ENCODE assay signal across 26 cellular contexts in the genomic region with DNA sequence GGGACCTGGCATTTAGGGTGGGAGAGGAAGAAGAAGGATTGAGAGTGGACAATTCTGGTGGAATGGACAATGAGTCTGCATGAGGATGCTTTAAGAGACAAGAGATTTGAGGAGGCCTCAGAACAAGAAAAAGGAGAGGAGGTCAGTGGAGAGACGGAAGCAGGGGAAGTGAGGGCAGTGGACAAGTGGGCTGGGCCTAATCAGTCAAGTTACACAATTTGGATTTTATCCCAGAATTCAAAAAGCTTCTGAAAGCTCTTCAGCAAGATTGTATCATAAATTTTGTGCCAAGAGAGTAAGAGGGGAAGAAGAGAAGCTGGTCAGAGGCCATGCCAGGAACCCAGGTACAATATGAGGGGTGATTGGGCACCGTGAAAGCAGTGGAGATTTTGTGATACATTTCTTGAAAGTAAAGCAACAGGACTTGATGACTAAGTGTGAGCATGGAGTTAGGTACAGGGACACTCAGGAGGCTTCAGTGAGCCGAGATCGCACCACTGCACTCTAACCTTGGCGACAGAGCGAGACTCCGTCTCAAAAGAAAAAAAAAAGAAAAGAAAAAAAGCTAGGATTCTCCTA. TPM values are rescaled to one million over a fixed set of nuclear protein-coding genes. Genes with fewer than 3 reads are reported as not detected.
DNase-seq lines count a peak whose midpoint lies in the region; ATAC-seq and TF ChIP-seq lines count a peak whose summit lies in the region.
"Had no signal": no experiment of that assay in that cellular context is flagged by ENCODE, and none has a peak within 500 bp of the region (broad histone marks: within the 10 kb centered on the region; RNA-seq: fewer than 3 reads in every experiment).

No MANE protein-coding gene starts in this region.

- no peaks in the 10 kb centered on the region for H3K27me3 ChIP-seq in CD4-positive, CD25-positive, alpha-beta regulatory T cell (ENCODE audit: control insufficient read depth, insufficient read depth, low read length)
- H3K27me3 ChIP-seq in neuronal stem cell (ENCODE audit: control insufficient read depth in 3 of 3, insufficient read depth in 3 of 3, low read depth in 1 of 3, low read length in 3 of 3) (no peaks in the 10 kb centered on the region), WERI-Rb-1 (ENCODE audit: insufficient read depth, low read depth, severe bottlenecking) (no peaks in the 10 kb centered on the region)
- H3K27me3 ChIP-seq: breast epithelium, gastroesophageal sphincter, tibial nerve had no signal

- intact Hi-C loops in activated naive CD4-positive, alpha-beta T cell treated with anti-CD3 and anti-CD28 coated beads for 36 hours (cut with micrococcal nuclease), result no loop called here

- peaks cover 2 to 17% (median 6%) of the 10 kb centered on the region in 4 donors for H3K4me1 Mint-ChIP-seq in CD4-positive, CD25-positive, alpha-beta regulatory T cell
- no peaks in the 10 kb centered on the region for H3K4me1 Mint-ChIP-seq in activated naive CD4-positive, alpha-beta T cell treated with anti-CD3 and anti-CD28 coated beads for 36 hours (ENCODE audit: low read depth)
- H3K4me1 Mint-ChIP-seq: activated CD4-positive, alpha-beta T cell treated with anti-CD3 and anti-CD28 coated beads for 36 hours had no signal

- H3K27ac ChIP-seq in CD4-positive, CD25-positive, alpha-beta regulatory T cell (ENCODE audit: insufficient read depth, low read length, poor library complexity, severe bottlenecking), result no peak overlapping the region
- H3K27ac ChIP-seq in neuronal stem cell (replicated peaks; ENCODE audit: low read length) (no peak overlapping the region), WERI-Rb-1 (no peak overlapping the region)
- H3K27ac ChIP-seq: breast epithelium, gastroesophageal sphincter, tibial nerve had no signal

- H3K14ac ChIP-seq in neuronal stem cell (ENCODE audit: low read length), result no peak overlapping the region

- no peak overlapping the region for H4K91ac ChIP-seq in neuronal stem cell (ENCODE audit: low read depth, low read length, poor library complexity)

- no peak overlapping the region for H2BK120ac ChIP-seq in neuronal stem cell (ENCODE audit: low read depth, low read length)

- peak overlapping the region in 1 of 3 donors; percentile 36 for H3K27ac Mint-ChIP-seq in CD4-positive, CD25-positive, alpha-beta regulatory T cell
- no peak overlapping the region for H3K27ac Mint-ChIP-seq in activated naive CD4-positive, alpha-beta T cell treated with anti-CD3 and anti-CD28 coated beads for 36 hours
- H3K27ac Mint-ChIP-seq: activated CD4-positive, alpha-beta T cell treated with anti-CD3 and anti-CD28 coated beads for 36 hours; activated CD8-positive, alpha-beta T cell treated with anti-CD3 and anti-CD28 coated beads, Interleukin-2, amount 10 ng/mL, durations not matched to agents 7 days and 5 days; CD14-positive monocyte; naive B cell had no signal

- H3K4ac ChIP-seq in neuronal stem cell (ENCODE audit: low read length), result no peak overlapping the region

- TF ChIP-seq CTCF in WERI-Rb-1 (IDR thresholded peaks at IDR 0.05; ENCODE audit: low read depth, low read length), result no peak

- H3K4me3 Mint-ChIP-seq in CD4-positive, CD25-positive, alpha-beta regulatory T cell, result peak overlapping the region in 2 of 4 donors; percentile 35 to 60
- H3K4me3 Mint-ChIP-seq in activated naive CD4-positive, alpha-beta T cell treated with anti-CD3 and anti-CD28 coated beads for 36 hours, result no peak overlapping the region
- H3K4me3 Mint-ChIP-seq: activated CD4-positive, alpha-beta T cell treated with anti-CD3 and anti-CD28 coated beads for 36 hours; activated CD8-positive, alpha-beta T cell treated with anti-CD3 and anti-CD28 coated beads, Interleukin-2, amount 10 ng/mL, durations not matched to agents 7 days and 5 days; CD14-positive monocyte; naive B cell had no signal

- no peak overlapping the region for H3K18ac ChIP-seq in neuronal stem cell (ENCODE audit: low read length)

- no peaks in the 10 kb centered on the region for H3K36me3 Mint-ChIP-seq in CD4-positive, CD25-positive, alpha-beta regulatory T cell
- no peaks in the 10 kb centered on the region for H3K36me3 Mint-ChIP-seq in activated naive CD4-positive, alpha-beta T cell treated with anti-CD3 and anti-CD28 coated beads for 36 hours (ENCODE audit: low read depth)
- H3K36me3 Mint-ChIP-seq: CD14-positive monocyte, naive B cell had no signal

- peaks cover 4% of the 10 kb centered on the region for H3K27me3 Mint-ChIP-seq in CD4-positive, CD25-positive, alpha-beta regulatory T cell
- no peaks in the 10 kb centered on the region for H3K27me3 Mint-ChIP-seq in activated naive CD4-positive, alpha-beta T cell treated with anti-CD3 and anti-CD28 coated beads for 36 hours (ENCODE audit: low read depth)

- peaks cover 0 to 2% (median 0%) of the 10 kb centered on the region in 7 donors for H3K9me3 Mint-ChIP-seq in CD4-positive, CD25-positive, alpha-beta regulatory T cell
- H3K9me3 Mint-ChIP-seq in activated naive CD4-positive, alpha-beta T cell treated with anti-CD3 and anti-CD28 coated beads for 36 hours, result no peaks in the 10 kb centered on the region
- H3K9me3 Mint-ChIP-seq: naive B cell had no signal

- H3K9ac ChIP-seq in neuronal stem cell (ENCODE audit: low read depth, low read length, poor library complexity), result no peak overlapping the region

- H2AFZ ChIP-seq in neuronal stem cell (ENCODE audit: low read length), result peak overlapping the region; percentile 6

- H3K36me3 ChIP-seq in CD4-positive, CD25-positive, alpha-beta regulatory T cell (ENCODE audit: control insufficient read depth, insufficient read depth, low read length), result no peaks in the 10 kb centered on the region
- H3K36me3 ChIP-seq in neuronal stem cell (replicated peaks in 1 of 2; ENCODE audit: control insufficient read depth in 2 of 2, insufficient read depth in 2 of 2, low read length in 2 of 2) (no peaks in the 10 kb centered on the region), WERI-Rb-1 (no peaks in the 10 kb centered on the region)
- H3K36me3 ChIP-seq: breast epithelium, gastroesophageal sphincter, tibial nerve had no signal

- DNase-seq in CD4-positive, CD25-positive, alpha-beta regulatory T cell, result no peak
- DNase-seq in NCI-H226, result peak; percentile 68
- DNase-seq in iris pigment epithelial cell (ENCODE audit: low read depth), result peak; percentile 70
- no peak for DNase-seq in neuronal stem cell (ENCODE audit: low spot score)
- DNase-seq in WERI-Rb-1, result no peak
- no peak for DNase-seq in activated naive CD4-positive, alpha-beta T cell treated with anti-CD3 and anti-CD28 coated beads for 36 hours
- DNase-seq: activated CD4-positive, alpha-beta T cell treated with anti-CD3 and anti-CD28 coated beads for 36 hours; activated CD8-positive, alpha-beta T cell treated with anti-CD3 and anti-CD28 coated beads, Interleukin-2, amount 10 ng/mL, durations not matched to agents 7 days and 5 days; activated naive CD4-positive, alpha-beta T cell treated with anti-CD3 and anti-CD28 coated beads, Interleukin-2, amount 50 U/mL, for 16 hours; Calu3; DMS79 treated with DMSO at 0.1 percent for 48 hours; GDM1; H7; midbrain; naive B cell; NCI-H1694 treated with DMSO at 0.1 percent for 48 hours; NCI-H510A treated with DMSO at 0.1 percent for 48 hours; occipital lobe; RPMI8226; stimulated activated CD4-positive, alpha-beta T cell treated with anti-CD3 and anti-CD28 coated beads, Interleukin-4, amount 100 ng/mL, for 24 hours had no signal

- peak overlapping the region; percentile 56 for H3K4me3 ChIP-seq in CD4-positive, CD25-positive, alpha-beta regulatory T cell (ENCODE audit: low read depth, low read length)
- H3K4me3 ChIP-seq in neuronal stem cell (ENCODE audit: low read length in 2 of 2) (no peak overlapping the region), WERI-Rb-1 (ENCODE audit: low read depth, low read length) (no peak overlapping the region)
- H3K4me3 ChIP-seq: breast epithelium, gastroesophageal sphincter, SK-N-MC, tibial nerve had no signal

- no peak overlapping the region for H2BK12ac ChIP-seq in neuronal stem cell (ENCODE audit: low read length)

- H3K23ac ChIP-seq in neuronal stem cell (ENCODE audit: low read depth, low read length, poor library complexity), result no peak overlapping the region

- CTCF ChIA-PET in activated naive CD4-positive, alpha-beta T cell treated with anti-CD3 and anti-CD28 coated beads for 36 hours (lab: Charles Lee), result no interaction called here

- H2BK5ac ChIP-seq in neuronal stem cell (ENCODE audit: low read length), result no peak overlapping the region

- WGBS in neuronal stem cell (ENCODE audit: extremely low coverage in 2 of 2, insufficient read length in 2 of 2, insufficient replicate concordance in 1 of 2), 2 donors, result no CpG with 5 or more reads among the region's 7 CpGs

- H2BK15ac ChIP-seq in neuronal stem cell (ENCODE audit: low read length), result no peak overlapping the region

- H3K79me1 ChIP-seq in neuronal stem cell (ENCODE audit: low read depth, low read length), result no peaks in the 10 kb centered on the region

- no peaks in the 10 kb centered on the region for H3K9me3 ChIP-seq in CD4-positive, CD25-positive, alpha-beta regulatory T cell (ENCODE audit: control insufficient read depth in 2 of 2, low read length in 2 of 2)
- H3K9me3 ChIP-seq in neuronal stem cell (replicated peaks in 1 of 2; ENCODE audit: control insufficient read depth in 2 of 2, insufficient read depth in 1 of 2, low read depth in 1 of 2, low read length in 2 of 2), result no peaks in the 10 kb centered on the region
- H3K9me3 ChIP-seq in WERI-Rb-1 (ENCODE audit: severe bottlenecking), result no peaks in the 10 kb centered on the region
- H3K9me3 ChIP-seq: breast epithelium, gastroesophageal sphincter, tibial nerve had no signal

- no peak for ATAC-seq in CD4-positive, CD25-positive, alpha-beta regulatory T cell (ENCODE audit: low read depth in 2 of 2)
- ATAC-seq in HG02840 (IDR thresholded peaks at IDR 0.05; ENCODE audit: low FRiP score, unreplicated experiment), result no peak
- ATAC-seq: activated CD4-positive, alpha-beta T cell treated with anti-CD3 and anti-CD28 coated beads for 36 hours; activated CD8-positive, alpha-beta T cell treated with anti-CD3 and anti-CD28 coated beads, Interleukin-2, amount 10 ng/mL, durations not matched to agents 7 days and 5 days; gastroesophageal sphincter had no signal

- no peak overlapping the region for H2AK5ac ChIP-seq in neuronal stem cell (ENCODE audit: low read depth, low read length)

- H4K8ac ChIP-seq in neuronal stem cell (ENCODE audit: low read depth, low read length), result no peak overlapping the region

- H3K4me2 ChIP-seq in neuronal stem cell (ENCODE audit: insufficient read depth, low read length, poor library complexity, severe bottlenecking), result no peak overlapping the region

- H3K4me1 ChIP-seq in CD4-positive, CD25-positive, alpha-beta regulatory T cell (ENCODE audit: control insufficient read depth, insufficient read depth, low read length, poor library complexity, severe bottlenecking), result no peaks in the 10 kb centered on the region
- peaks cover 0 to 3% of the 10 kb centered on the region in 2 donors for H3K4me1 ChIP-seq in neuronal stem cell (ENCODE audit: control insufficient read depth in 2 of 2, insufficient read depth in 1 of 2, low read depth in 1 of 2, low read length in 2 of 2)
- H3K4me1 ChIP-seq: breast epithelium, gastroesophageal sphincter, tibial nerve had no signal

RNA-seq across cellular contexts. Expression of a gene that starts 19.3 kb away (rescaled TPM):
- 1.0 TPM for total RNA-seq in CD4-positive, CD25-positive, alpha-beta regulatory T cell
- polyA plus RNA-seq in CD4-positive, CD25-positive, alpha-beta regulatory T cell, result under 1 TPM; 0.10 to 0.41 (median 0.22) TPM
- 18.3 TPM for polyA plus RNA-seq in neuronal stem cell (2013, experiment 1 of 2)
- polyA plus RNA-seq in neuronal stem cell (2013, experiment 2 of 2), result 19.0 TPM
- under 1 TPM; 0.35 to 0.52 TPM for total RNA-seq in activated naive CD4-positive, alpha-beta T cell treated with anti-CD3 and anti-CD28 coated beads for 36 hours

Comparison
In these comparisons a context has a peak if more than half of its experiments do, and no peak if none do; other contexts are left out.
1. DNase-seq: peak in NCI-H226 (single experiment) and iris pigment epithelial cell (single experiment); none in CD4-positive, CD25-positive, alpha-beta regulatory T cell (0 of 3), neuronal stem cell (single experiment), WERI-Rb-1 (single experiment) and activated naive CD4-positive, alpha-beta T cell treated with anti-CD3 and anti-CD28 coated beads for 36 hours (single experiment).